ENCODE assay signal across 1 cellular context in the genomic region with DNA sequence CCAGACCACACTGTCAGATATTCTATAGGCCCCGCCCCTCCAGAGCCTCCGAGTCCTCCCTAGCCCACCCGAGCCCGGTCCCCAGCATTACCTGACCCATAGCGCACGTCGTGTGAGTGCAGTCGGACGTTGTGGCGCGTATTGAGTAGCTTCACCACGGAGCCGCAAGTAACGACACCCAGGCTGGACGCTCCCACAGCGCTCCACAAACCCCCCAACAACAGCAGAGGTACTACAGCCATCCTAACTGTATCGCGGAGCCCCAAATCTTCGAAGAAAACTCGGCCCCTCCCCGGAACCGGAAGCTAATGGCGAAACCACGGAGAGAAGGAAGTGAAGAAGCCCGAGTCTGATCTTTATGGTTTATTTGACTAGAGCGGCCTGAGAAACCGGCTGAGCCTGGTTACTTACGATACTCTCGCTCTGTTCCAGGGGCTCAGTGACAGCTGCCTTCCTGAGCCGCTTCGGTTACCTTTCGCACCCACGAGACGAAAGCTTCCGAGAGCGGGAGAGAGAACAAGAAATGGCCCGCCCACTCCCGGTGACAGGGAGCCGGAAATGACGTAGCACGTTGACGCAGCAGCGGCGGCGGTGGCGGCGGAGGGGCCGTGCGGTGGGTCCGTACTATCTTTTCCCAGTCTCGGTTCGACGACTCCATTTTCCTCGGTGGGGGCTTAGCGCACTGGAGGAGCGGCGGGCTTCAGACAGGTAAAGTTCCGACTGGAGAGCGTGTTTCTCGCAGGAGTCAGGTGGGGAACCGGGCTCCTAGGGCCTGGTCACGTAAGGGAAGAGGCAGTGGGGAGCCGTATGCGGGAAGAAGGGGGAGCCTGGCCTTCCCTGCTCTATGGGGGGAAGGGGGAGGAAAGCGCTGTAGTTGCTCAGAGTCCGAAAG.
TF ChIP-seq lines count a peak whose summit lies in the region.

A gene with protein sequence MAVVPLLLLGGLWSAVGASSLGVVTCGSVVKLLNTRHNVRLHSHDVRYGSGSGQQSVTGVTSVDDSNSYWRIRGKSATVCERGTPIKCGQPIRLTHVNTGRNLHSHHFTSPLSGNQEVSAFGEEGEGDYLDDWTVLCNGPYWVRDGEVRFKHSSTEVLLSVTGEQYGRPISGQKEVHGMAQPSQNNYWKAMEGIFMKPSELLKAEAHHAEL (minus strand): TSS at position 272 of the 892 bp plus-strand sequence. CDS start 30 bp downstream, at position 242.
A gene (plus strand): TSS at position 571 of the 892 bp plus-strand sequence. CDS start 11,197 bp downstream, outside the sequence.

TF ChIP-seq in K562, 482 proteins besides CTCF, POLR2A, EP300 and RAD21 (continued from another document):
- TF ChIP-seq, protein P1, sequence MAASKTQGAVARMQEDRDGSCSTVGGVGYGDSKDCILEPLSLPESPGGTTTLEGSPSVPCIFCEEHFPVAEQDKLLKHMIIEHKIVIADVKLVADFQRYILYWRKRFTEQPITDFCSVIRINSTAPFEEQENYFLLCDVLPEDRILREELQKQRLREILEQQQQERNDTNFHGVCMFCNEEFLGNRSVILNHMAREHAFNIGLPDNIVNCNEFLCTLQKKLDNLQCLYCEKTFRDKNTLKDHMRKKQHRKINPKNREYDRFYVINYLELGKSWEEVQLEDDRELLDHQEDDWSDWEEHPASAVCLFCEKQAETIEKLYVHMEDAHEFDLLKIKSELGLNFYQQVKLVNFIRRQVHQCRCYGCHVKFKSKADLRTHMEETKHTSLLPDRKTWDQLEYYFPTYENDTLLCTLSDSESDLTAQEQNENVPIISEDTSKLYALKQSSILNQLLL (CRISPR knock-in tag; IDR thresholded peaks at IDR 0.05; ENCODE audit: borderline replicate concordance): no peak
- no peak for TF ChIP-seq STAG1 (CRISPR knock-in tag; IDR thresholded peaks at IDR 0.05; ENCODE audit: borderline replicate concordance)
- TF ChIP-seq, protein P2, sequence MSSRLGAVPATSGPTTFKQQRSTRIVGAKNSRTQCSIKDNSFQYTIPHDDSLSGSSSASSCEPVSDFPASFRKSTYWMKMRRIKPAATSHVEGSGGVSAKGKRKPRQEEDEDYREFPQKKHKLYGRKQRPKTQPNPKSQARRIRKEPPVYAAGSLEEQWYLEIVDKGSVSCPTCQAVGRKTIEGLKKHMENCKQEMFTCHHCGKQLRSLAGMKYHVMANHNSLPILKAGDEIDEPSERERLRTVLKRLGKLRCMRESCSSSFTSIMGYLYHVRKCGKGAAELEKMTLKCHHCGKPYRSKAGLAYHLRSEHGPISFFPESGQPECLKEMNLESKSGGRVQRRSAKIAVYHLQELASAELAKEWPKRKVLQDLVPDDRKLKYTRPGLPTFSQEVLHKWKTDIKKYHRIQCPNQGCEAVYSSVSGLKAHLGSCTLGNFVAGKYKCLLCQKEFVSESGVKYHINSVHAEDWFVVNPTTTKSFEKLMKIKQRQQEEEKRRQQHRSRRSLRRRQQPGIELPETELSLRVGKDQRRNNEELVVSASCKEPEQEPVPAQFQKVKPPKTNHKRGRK (tag; IDR thresholded peaks at IDR 0.05): no peak
- TF ChIP-seq MECOM (CRISPR knock-in tag; IDR thresholded peaks at IDR 0.05): peak; percentile 21; the same call in 1 of the 2 replicates
- TF ChIP-seq, protein P3, sequence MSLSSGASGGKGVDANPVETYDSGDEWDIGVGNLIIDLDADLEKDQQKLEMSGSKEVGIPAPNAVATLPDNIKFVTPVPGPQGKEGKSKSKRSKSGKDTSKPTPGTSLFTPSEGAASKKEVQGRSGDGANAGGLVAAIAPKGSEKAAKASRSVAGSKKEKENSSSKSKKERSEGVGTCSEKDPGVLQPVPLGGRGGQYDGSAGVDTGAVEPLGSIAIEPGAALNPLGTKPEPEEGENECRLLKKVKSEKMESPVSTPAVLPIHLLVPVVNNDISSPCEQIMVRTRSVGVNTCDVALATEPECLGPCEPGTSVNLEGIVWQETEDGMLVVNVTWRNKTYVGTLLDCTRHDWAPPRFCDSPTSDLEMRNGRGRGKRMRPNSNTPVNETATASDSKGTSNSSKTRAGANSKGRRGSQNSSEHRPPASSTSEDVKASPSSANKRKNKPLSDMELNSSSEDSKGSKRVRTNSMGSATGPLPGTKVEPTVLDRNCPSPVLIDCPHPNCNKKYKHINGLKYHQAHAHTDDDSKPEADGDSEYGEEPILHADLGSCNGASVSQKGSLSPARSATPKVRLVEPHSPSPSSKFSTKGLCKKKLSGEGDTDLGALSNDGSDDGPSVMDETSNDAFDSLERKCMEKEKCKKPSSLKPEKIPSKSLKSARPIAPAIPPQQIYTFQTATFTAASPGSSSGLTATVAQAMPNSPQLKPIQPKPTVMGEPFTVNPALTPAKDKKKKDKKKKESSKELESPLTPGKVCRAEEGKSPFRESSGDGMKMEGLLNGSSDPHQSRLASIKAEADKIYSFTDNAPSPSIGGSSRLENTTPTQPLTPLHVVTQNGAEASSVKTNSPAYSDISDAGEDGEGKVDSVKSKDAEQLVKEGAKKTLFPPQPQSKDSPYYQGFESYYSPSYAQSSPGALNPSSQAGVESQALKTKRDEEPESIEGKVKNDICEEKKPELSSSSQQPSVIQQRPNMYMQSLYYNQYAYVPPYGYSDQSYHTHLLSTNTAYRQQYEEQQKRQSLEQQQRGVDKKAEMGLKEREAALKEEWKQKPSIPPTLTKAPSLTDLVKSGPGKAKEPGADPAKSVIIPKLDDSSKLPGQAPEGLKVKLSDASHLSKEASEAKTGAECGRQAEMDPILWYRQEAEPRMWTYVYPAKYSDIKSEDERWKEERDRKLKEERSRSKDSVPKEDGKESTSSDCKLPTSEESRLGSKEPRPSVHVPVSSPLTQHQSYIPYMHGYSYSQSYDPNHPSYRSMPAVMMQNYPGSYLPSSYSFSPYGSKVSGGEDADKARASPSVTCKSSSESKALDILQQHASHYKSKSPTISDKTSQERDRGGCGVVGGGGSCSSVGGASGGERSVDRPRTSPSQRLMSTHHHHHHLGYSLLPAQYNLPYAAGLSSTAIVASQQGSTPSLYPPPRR (CRISPR knock-in tag; IDR thresholded peaks at IDR 0.05; ENCODE audit: borderline replicate concordance): no peak
- TF ChIP-seq RNF2 (IDR thresholded peaks at IDR 0.05): 0 out of 2 replicates have a peak, but pooled peaks have one; percentile 18
- no peak for TF ChIP-seq U2AF2 (optimal IDR thresholded peaks at IDR 0.05; ENCODE audit: low read depth, low read length)
- TF ChIP-seq BRD4 (IDR thresholded peaks at IDR 0.05): peak; percentile 57; the same call in 1 of the 2 replicates
- TF ChIP-seq ARID2 (IDR thresholded peaks at IDR 0.05): no peak
